ENCODE assay signal across 26 cellular contexts in genomic region chr3:30756218-30756617, GRCh38.
"Had no signal": no experiment of that assay in that cellular context is flagged by ENCODE, and none has a peak within 500 bp of the region (broad histone marks: within the 10 kb centered on the region; RNA-seq: fewer than 3 reads in every experiment).

No MANE protein-coding gene starts in this region.

- ATAC-seq: naive thymus-derived CD4-positive, alpha-beta T cell; natural killer cell; psoas muscle; right cardiac atrium; right lobe of liver; stimulated activated effector memory CD8-positive, alpha-beta T cell treated with anti-CD3 and anti-CD28 coated beads, Interleukin-12 subunit alpha, Interleukin-12 subunit beta, amount 100 ng/mL, for 72 hours; upper lobe of right lung had no signal

- H3K36me3 ChIP-seq: neural progenitor cell, ovary, right lobe of liver, sigmoid colon, suprapubic skin, tibial artery, transverse colon, upper lobe of right lung, vagina had no signal

- H3K4me1 ChIP-seq: parathyroid adenoma, testis, upper lobe of right lung had no signal

- H3K4me3 ChIP-seq: neural progenitor cell, ovary, psoas muscle, right lobe of liver, sigmoid colon, suprapubic skin, testis, tibial artery, transverse colon, upper lobe of right lung, vagina had no signal

- DNase-seq: naive thymus-derived CD4-positive, alpha-beta T cell; natural killer cell; occipital lobe; ovary; posterior cingulate gyrus; psoas muscle; right cardiac atrium; right lobe of liver; sigmoid colon; small intestine; stimulated activated CD4-positive, alpha-beta T cell treated with anti-CD3 and anti-CD28 coated beads, Interleukin-15, amount 100 ng/mL, for 24 hours; stimulated activated CD4-positive, alpha-beta T cell treated with anti-CD3 and anti-CD28 coated beads, Interleukin-2, amount 100 ng/mL, for 24 hours; stimulated activated CD4-positive, alpha-beta T cell treated with anti-CD3 and anti-CD28 coated beads, Interleukin-2, amount 100 ng/mL, for 48 hours; stimulated activated CD4-positive, alpha-beta T cell treated with anti-CD3 and anti-CD28 coated beads, Interleukin-4, amount 100 ng/mL, for 24 hours; stimulated activated naive B cell treated with anti-CD40 and anti-IgM and Interleukin-4, amounts not matched to agents 10 μg/mL and 1 μg/mL and 100 μg/mL, for 72 hours; stimulated activated naive CD4-positive, alpha-beta T cell treated with Interleukin-2 at 50 U/mL for 16 hours; substantia nigra; testis; tibial artery; transverse colon; upper lobe of right lung had no signal

- H3K27ac ChIP-seq: neural progenitor cell, ovary, parathyroid adenoma, right lobe of liver, sigmoid colon, suprapubic skin, testis, tibial artery, upper lobe of right lung, vagina had no signal

- H3K27me3 ChIP-seq: neural progenitor cell, ovary, right lobe of liver, sigmoid colon, suprapubic skin, testis, tibial artery, transverse colon, upper lobe of right lung, vagina had no signal

- H3K9me3 ChIP-seq: ovary, psoas muscle, right lobe of liver, sigmoid colon, suprapubic skin, testis, tibial artery, transverse colon, upper lobe of right lung, vagina had no signal
